Comparison of ENCODE assay signal across 21 cellular contexts in the genomic region with DNA sequence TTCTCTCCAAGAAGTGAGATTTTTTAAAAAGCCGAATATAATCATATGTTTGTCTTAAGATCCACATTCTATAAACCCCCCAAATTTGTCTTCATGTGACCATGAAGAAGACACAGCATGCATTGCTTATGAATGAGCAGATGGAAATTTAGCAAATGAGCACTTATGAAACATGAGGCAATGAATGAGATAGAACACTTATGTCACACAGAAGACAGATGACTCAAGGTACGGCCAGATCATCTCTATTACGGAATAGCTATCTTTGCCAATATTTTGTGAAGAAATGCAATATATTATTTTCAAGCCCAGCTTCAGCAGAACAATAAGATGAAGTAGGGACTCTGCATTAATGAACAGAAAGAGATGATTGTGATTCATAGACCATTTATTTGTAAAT. TPM values are rescaled to one million over a fixed set of nuclear protein-coding genes. Genes with fewer than 3 reads are reported as not detected.
A peak's percentile ranks its signal among the peaks of the same experiment; 100 is the strongest.
DNase-seq lines count a peak whose midpoint lies in the region; ATAC-seq, FAIRE-seq and TF ChIP-seq lines count a peak whose summit lies in the region.
"Had no signal": no experiment of that assay in that cellular context is flagged by ENCODE, and none has a peak within 500 bp of the region (broad histone marks: within the 10 kb centered on the region; RNA-seq: fewer than 3 reads in every experiment).

No MANE protein-coding gene starts in this region.

- H3K9ac ChIP-seq in GM12878 (ENCODE audit: control insufficient read depth, insufficient read depth, low read length): no peak overlapping the region
- H3K9ac ChIP-seq: BLaER1 had no signal

- H3K9me3 ChIP-seq in A549 (no peaks in the 10 kb centered on the region), GM12878 (replicated peaks; ENCODE audit: control insufficient read depth, insufficient read depth, low read length) (no peaks in the 10 kb centered on the region)
- H3K9me3 ChIP-seq: BLaER1, MG63, SJSA1 had no signal

- in situ Hi-C loops in GM12878 (cut with MboI): no loop called here

- H4K20me1 ChIP-seq in GM12878 (ENCODE audit: control insufficient read depth, insufficient read depth): no peaks in the 10 kb centered on the region
- H4K20me1 ChIP-seq: BLaER1 had no signal

- no peak for TF ChIP-seq EP300 in A549 (IDR thresholded peaks at IDR 0.05)
- TF ChIP-seq EP300 in GM12878 (IDR thresholded peaks at IDR 0.05; ENCODE audit: borderline replicate concordance in 1 of 2, control insufficient read depth in 1 of 2, low read depth in 2 of 2, low read length in 2 of 2): no peak

- H3K4me1 ChIP-seq in A549 (no peaks in the 10 kb centered on the region), GM12878 (ENCODE audit: control insufficient read depth, insufficient read depth, low read length) (no peaks in the 10 kb centered on the region)
- H3K4me1 ChIP-seq: SJSA1 had no signal

- H3K4me3 ChIP-seq in A549 (no peak overlapping the region), GM12878 (no peak overlapping the region)
- H3K4me3 ChIP-seq: BLaER1, MG63, SJSA1 had no signal

- no peaks in the 10 kb centered on the region for H3K79me2 ChIP-seq in GM12878 (ENCODE audit: control insufficient read depth, insufficient read depth, low read length)

- FAIRE-seq in A549 (lab: Jason Lieb, UNC): peak; percentile 39
- FAIRE-seq in GM12878 (lab: Jason Lieb, UNC): no peak
- FAIRE-seq: GM12892, H1 had no signal

- no peak for TF ChIP-seq CTCF in A549 (IDR thresholded peaks at IDR 0.05)
- TF ChIP-seq CTCF in GM12878 (IDR thresholded peaks at IDR 0.05 in 2 of 3, conservative IDR thresholded peaks at IDR 0.05 in 1 of 3; ENCODE audit: control insufficient read depth in 2 of 3, extremely low read depth in 1 of 3, insufficient read depth in 1 of 3, low read depth in 3 of 3, low read length in 3 of 3): no peak
- TF ChIP-seq CTCF in GM10248 (IDR thresholded peaks at IDR 0.05; ENCODE audit: control extremely low read depth, extremely low read depth, low read depth, missing control alignments): no peak

- H3K27ac ChIP-seq in A549 (no peak overlapping the region), GM12878 (ENCODE audit: control insufficient read depth, insufficient read depth) (no peak overlapping the region)
- H3K27ac ChIP-seq: BLaER1, SJSA1 had no signal

- H3K27me3 ChIP-seq in GM12878 (replicated peaks in 1 of 2; ENCODE audit: control insufficient read depth in 2 of 2, insufficient read depth in 2 of 2, low read length in 1 of 2): no peaks in the 10 kb centered on the region
- H3K27me3 ChIP-seq: BLaER1, MG63, SJSA1 had no signal

- POLR2A ChIA-PET in A549 (lab: Yijun Ruan, JAX): no interaction called here
- POLR2A ChIA-PET in GM12878 (lab: Charles Lee): interaction anchor here (1.0 to 2.1 kb wide), 2 partner anchors 10 kb away, joined by 4 to 6 read pairs; no protein-coding TSS in a partner anchor
- POLR2A ChIA-PET in GM10248 (lab: Yijun Ruan, JAX): no interaction called here

- CTCF ChIA-PET in A549 (lab: Yijun Ruan, JAX) (no interaction called here), GM12878 (lab: Yijun Ruan, JAX) (interaction anchor here (1.1 kb wide), 1 partner anchor 69 kb away, joined by 4 read pairs; no protein-coding TSS in a partner anchor), GM10248 (lab: Yijun Ruan, JAX) (interaction anchor here (1.0 kb wide), 1 partner anchor 16 kb away, joined by 3 read pairs; no protein-coding TSS in a partner anchor)

- DNase-seq in A549 (ENCODE audit: low read depth in 1 of 2, low spot score in 1 of 2) (no peak), CD1c-positive myeloid dendritic cell (ENCODE audit: extremely low spot score) (peak; percentile 6), NCI-H446 treated with DMSO at 0.1 percent for 48 hours (lab: John Stamatoyannopoulos, UW) (peak; percentile 80), GM12878 (ENCODE audit: low read depth, low spot score) (no peak), GM10248 (ENCODE audit: extremely low spot score) (no peak), SK-N-DZ (ENCODE audit: low spot score) (no peak), NCI-H1092 treated with DMSO at 0.1 percent for 48 hours (lab: John Stamatoyannopoulos, UW) (no peak), NCI-H1105 (lab: John Stamatoyannopoulos, UW) (no peak)
- DNase-seq: CD8-positive, alpha-beta T cell; DND-41; Karpas-422; MG63; NCI-H1105 treated with DMSO at 0.1 percent for 48 hours; NCI-H2029 treated with DMSO at 0.1 percent for 48 hours; NCI-H510A; NCI-H82 had no signal

- SMC1A ChIA-PET in GM12878 (lab: Charles Lee; ENCODE audit: uncharacterized antibody, unreplicated experiment): interaction anchor here (0.8 to 8.3 kb wide), 6 partner anchors 10 to 63 kb away, joined by 3 to 54 read pairs (median 8); no protein-coding TSS in a partner anchor

- no peak for TF ChIP-seq RAD21 in A549 (conservative IDR thresholded peaks at IDR 0.05 in 1 of 2, IDR thresholded peaks at IDR 0.05 in 1 of 2)
- no peak for TF ChIP-seq RAD21 in GM12878 (IDR thresholded peaks at IDR 0.05; ENCODE audit: insufficient read depth, low read depth, low read length)

- H3K36me3 ChIP-seq in GM12878 (ENCODE audit: control insufficient read depth in 2 of 2, insufficient read depth in 2 of 2, low read length in 1 of 2): no peaks in the 10 kb centered on the region
- H3K36me3 ChIP-seq: BLaER1, MG63, SJSA1 had no signal

- whole genome bisulfite sequencing in A549 (ENCODE audit: missing lambda C conversion rate): 74% methylated on average over 3 of the region's 3 CpGs
- WGBS in GM12878 (ENCODE audit: insufficient coverage, insufficient replicate concordance, low lambda C conversion rate, missing lambda C conversion rate): 34% methylated on average over 3 of the region's 3 CpGs

- no TSS peak for BruUV-seq in GM12878 (replicated peaks; lab: Mats Ljungman, UMichigan)

- intact Hi-C loops in GM12878 (cut with micrococcal nuclease; ENCODE audit: unreplicated experiment): no loop called here

- RAD21 ChIA-PET in GM12878 (lab: Charles Lee; ENCODE audit: unreplicated experiment): interaction anchor here (1.7 to 2.9 kb wide), 2 partner anchors 10 to 14 kb away, joined by 3 to 13 read pairs; no protein-coding TSS in a partner anchor

- H2AFZ ChIP-seq in GM12878 (ENCODE audit: control insufficient read depth, low read depth, low read length): no peak overlapping the region

- no peak for ATAC-seq in A549
- 0 out of 3 replicates have a peak, but pooled peaks have one; percentile 10 for ATAC-seq in GM12878
- ATAC-seq: CD8-positive, alpha-beta T cell; Panc1 had no signal

- no peak overlapping the region for H3K4me2 ChIP-seq in A549
- no peak overlapping the region for H3K4me2 ChIP-seq in GM12878 (ENCODE audit: control insufficient read depth, insufficient read depth)
- H3K4me2 ChIP-seq: BLaER1 had no signal

- TF ChIP-seq POLR2A in A549 (IDR thresholded peaks at IDR 0.05; ENCODE audit: low read length) (no peak), GM12878 (IDR thresholded peaks at IDR 0.05; ENCODE audit: low read depth, low read length) (no peak)

TF ChIP-seq in A549, 52 proteins besides CTCF, POLR2A, EP300 and RAD21 (continues in another document):
- no peak for TF ChIP-seq HOXB5 (CRISPR knock-in tag; IDR thresholded peaks at IDR 0.05)
- no peak for TF ChIP-seq HDAC2 (IDR thresholded peaks at IDR 0.05)
- TF ChIP-seq MAZ (IDR thresholded peaks at IDR 0.05; ENCODE audit: borderline replicate concordance, low read depth, low read length): no peak
- no peak for TF ChIP-seq FOXS1 (CRISPR knock-in tag; IDR thresholded peaks at IDR 0.05)
- no peak for TF ChIP-seq SMC3 (IDR thresholded peaks at IDR 0.05)

TF ChIP-seq in GM12878, 131 proteins besides CTCF, POLR2A, EP300 and RAD21 (continues in another document):
- TF ChIP-seq JUNB (IDR thresholded peaks at IDR 0.05) (no peak), IRF5 (IDR thresholded peaks at IDR 0.05; ENCODE audit: borderline replicate concordance) (no peak), ESRRA (IDR thresholded peaks at IDR 0.05; ENCODE audit: low read length) (no peak), POLR2AphosphoS5 (IDR thresholded peaks at IDR 0.05; ENCODE audit: low read length) (no peak), CBX3 (IDR thresholded peaks at IDR 0.05; ENCODE audit: borderline replicate concordance, low read depth) (no peak), NR2F1 (conservative IDR thresholded peaks at IDR 0.05) (no peak), SMAD5 (IDR thresholded peaks at IDR 0.05; ENCODE audit: low read depth) (no peak)

RNA-seq across cellular contexts. Expression of gene PHEX, which starts 21.4 kb away (rescaled TPM):
- polyA plus RNA-seq in A549 (2011; rRNA removed): 0.81 and 0.98 TPM in 2 replicates
- polyA plus RNA-seq in A549 (2012; cell fraction: cytosol; rRNA removed): 0.06 and 0.08 TPM in 2 replicates
- 0.08 and 0.13 TPM in 2 replicates for polyA plus RNA-seq in A549 (2012; cell fraction: nucleus; rRNA removed)
- 0.28 to 0.33 TPM (median 0.31 TPM) in 3 replicates for polyA plus RNA-seq in A549 (2017; fragmentation: RNase III; extraction: RNeasy Plus Mini Kit Qiagen cat#74134 plus additional on column Dnase treatment)
- 0.39 and 0.54 TPM in 2 replicates for polyA minus RNA-seq in A549 (2011; rRNA and poly(A)+ RNA removed)
- total RNA-seq in GM12878 (2013; cell fraction: nucleolus; rRNA removed): 20.4 and 28.3 TPM in 2 replicates
- 1.0 and 1.1 TPM in 2 replicates for total RNA-seq in GM12878 (2014; rRNA removed)
- 0.85 and 0.88 TPM in 2 replicates for total RNA-seq in GM12878 (2014; rRNA removed; fragmentation: Illumina TruSeq; extraction: Trizol)
- total RNA-seq in GM12878 (2021): 0.56 TPM in 2 replicates
- 0.04 TPM for polyA plus RNA-seq in GM12878 (2011; ENCODE audit: low read depth)
- polyA plus RNA-seq in GM12878 (2011; rRNA removed): 97.2 and 103 TPM in 2 replicates
- 66.0 and 82.4 TPM in 2 replicates for polyA plus RNA-seq in GM12878 (2011; cell fraction: cytosol; rRNA removed)
- 94.9 and 105 TPM in 2 replicates for polyA plus RNA-seq in GM12878 (2011; cell fraction: nucleus; rRNA removed)
- 0.03 and 0.06 TPM in 2 replicates for polyA plus RNA-seq in GM12878 (2012)
- polyA plus RNA-seq in GM12878 (2014; fragmentation: Illumina TruSeq; extraction: Trizol): 0.46 and 0.73 TPM in 2 replicates
- polyA plus RNA-seq in GM12878 (2014; fragmentation: Nextera tagmentation; extraction: Ambion mirVana): under 1 TPM; 0.33 to 0.53 TPM
- polyA plus RNA-seq in GM12878 (2014; rRNA removed): 0.24 and 0.63 TPM in 2 replicates
- under 1 TPM; 0.12 to 0.14 TPM for polyA plus RNA-seq in GM12878 (2016; fragmentation: Nextera tagmentation; extraction: Ambion mirVana)
- polyA minus RNA-seq in GM12878 (2011; rRNA and poly(A)+ RNA removed): 292 and 342 TPM in 2 replicates
- 41.1 and 57.5 TPM in 2 replicates for polyA minus RNA-seq in GM12878 (2011; cell fraction: cytosol; rRNA and poly(A)+ RNA removed)
- 259 and 287 TPM in 2 replicates for polyA minus RNA-seq in GM12878 (2011; cell fraction: nucleus; rRNA and poly(A)+ RNA removed)
- 0.05 TPM in 1 of 2 replicates, not detected in the other for polyA plus RNA-seq in SK-N-DZ (2014; cell fraction: cytosol; rRNA removed)
- 0.05 and 0.22 TPM in 2 replicates for polyA plus RNA-seq in SK-N-DZ (2014; cell fraction: nucleus; rRNA removed)

Comparison
In these comparisons a context has a peak if more than half of its experiments do, and no peak if none do; other contexts are left out.
1. DNase-seq: peak in CD1c-positive myeloid dendritic cell (single experiment) and NCI-H446 treated with DMSO at 0.1 percent for 48 hours (single experiment); none in A549 (0 of 2), GM12878 (single experiment), GM10248 (single experiment), SK-N-DZ (single experiment), NCI-H1092 treated with DMSO at 0.1 percent for 48 hours (single experiment) and NCI-H1105 (single experiment).